ENCODE assay signal across 22 cellular contexts in the genomic region with DNA sequence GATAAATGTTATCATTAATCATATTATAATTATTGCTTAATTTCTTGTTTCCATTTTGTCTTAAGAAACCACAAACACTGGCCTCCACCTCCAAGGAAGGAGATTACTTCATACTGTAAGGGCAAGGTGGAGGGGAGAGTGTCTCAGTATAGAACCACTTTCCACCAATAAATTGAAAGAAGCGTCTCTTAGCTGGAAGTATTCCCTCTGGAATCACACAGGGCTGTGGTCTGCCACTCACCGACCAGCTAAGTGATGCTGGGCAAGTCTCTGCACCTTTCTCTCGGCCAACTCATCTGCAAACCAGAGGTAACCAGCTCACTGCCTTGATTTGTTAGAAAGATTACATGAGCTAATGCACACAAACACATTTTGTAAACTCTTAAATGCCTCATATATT.
DNase-seq lines count a peak whose midpoint lies in the region; ATAC-seq and TF ChIP-seq lines count a peak whose summit lies in the region.
"Had no signal": no experiment of that assay in that cellular context is flagged by ENCODE, and none has a peak within 500 bp of the region (broad histone marks: within the 10 kb centered on the region; RNA-seq: fewer than 3 reads in every experiment).

No MANE protein-coding gene starts in this region.

- no peaks in the 10 kb centered on the region for H3K79me2 ChIP-seq in mammary epithelial cell (ENCODE audit: insufficient read depth, low read length)

- H3K27me3 Mint-ChIP-seq in activated naive CD8-positive, alpha-beta T cell = no peaks in the 10 kb centered on the region
- H3K27me3 Mint-ChIP-seq: CD4-positive, alpha-beta memory T cell had no signal

- no peak overlapping the region for H3K9ac ChIP-seq in mammary epithelial cell (ENCODE audit: insufficient read depth, low read length)
- H3K9ac ChIP-seq: BLaER1 treated with 17β-estradiol and CSF1 and Interleukin-3, amounts not matched to agents 10 nM and 100 nM had no signal

- WGBS in mammary epithelial cell (ENCODE audit: low coverage, missing lambda C conversion rate) = 83% methylated on average over 3 of the region's 3 CpGs
- 93% methylated on average over 3 of the region's 3 CpGs for WGBS in esophagus muscularis mucosa

- H3K4me1 ChIP-seq in mammary epithelial cell (ENCODE audit: insufficient read depth, low read length) (peaks cover 11% of the 10 kb centered on the region), breast epithelium (no peaks in the 10 kb centered on the region), esophagus muscularis mucosa (peaks cover 16 to 45% (median 39%) of the 10 kb centered on the region in 4 donors)
- H3K4me1 ChIP-seq: A549; BLaER1 treated with 17β-estradiol and CSF1 and Interleukin-3, amounts not matched to agents 10 nM and 100 nM had no signal

- no peak overlapping the region for H3K4me2 ChIP-seq in mammary epithelial cell (ENCODE audit: insufficient read depth, low read depth, low read length)
- H3K4me2 ChIP-seq: A549 had no signal

- no peak overlapping the region for H2AFZ ChIP-seq in mammary epithelial cell (ENCODE audit: low read depth, low read length)

- H3K27me3 ChIP-seq in mammary epithelial cell (ENCODE audit: insufficient read depth, low read length) (no peaks in the 10 kb centered on the region), breast epithelium (no peaks in the 10 kb centered on the region), esophagus muscularis mucosa (no peaks in the 10 kb centered on the region)
- H3K27me3 ChIP-seq: BLaER1 treated with 17β-estradiol and CSF1 and Interleukin-3, amounts not matched to agents 10 nM and 100 nM; MG63 had no signal

- H3K4me3 Mint-ChIP-seq in activated naive CD8-positive, alpha-beta T cell = no peak overlapping the region

- no peak for TF ChIP-seq EP300 in esophagus muscularis mucosa (IDR thresholded peaks at IDR 0.05)

- TF ChIP-seq CTCF in mammary epithelial cell (conservative IDR thresholded peaks at IDR 0.05 in 1 of 2, IDR thresholded peaks at IDR 0.05 in 1 of 2; ENCODE audit: extremely low read depth in 1 of 2, insufficient read depth in 1 of 2, low read depth in 1 of 2, low read length in 2 of 2) (no peak), breast epithelium (IDR thresholded peaks at IDR 0.05) (no peak), esophagus muscularis mucosa (IDR thresholded peaks at IDR 0.05) (no peak)

- no peak for TF ChIP-seq POLR2A in breast epithelium (IDR thresholded peaks at IDR 0.05)
- no peak for TF ChIP-seq POLR2A in esophagus muscularis mucosa (IDR thresholded peaks at IDR 0.05; ENCODE audit: low read depth)

- H3K27ac ChIP-seq in mammary epithelial cell (ENCODE audit: insufficient read depth, low read depth, low read length) (no peak overlapping the region), breast epithelium (no peak overlapping the region), esophagus muscularis mucosa (replicated peaks in 1 of 4) (no peak overlapping the region)
- H3K27ac ChIP-seq: A549; BLaER1 treated with 17β-estradiol and CSF1 and Interleukin-3, amounts not matched to agents 10 nM and 100 nM had no signal

- H3K36me3 ChIP-seq in mammary epithelial cell (ENCODE audit: insufficient read depth, low read length) (no peaks in the 10 kb centered on the region), breast epithelium (no peaks in the 10 kb centered on the region), esophagus muscularis mucosa (no peaks in the 10 kb centered on the region)
- H3K36me3 ChIP-seq: BLaER1 treated with 17β-estradiol and CSF1 and Interleukin-3, amounts not matched to agents 10 nM and 100 nM; MG63 had no signal

- no peak for ATAC-seq in HG02884 (IDR thresholded peaks at IDR 0.05; ENCODE audit: unreplicated experiment)
- ATAC-seq: A549 had no signal

- H3K4me3 ChIP-seq in mammary epithelial cell (replicated peaks in 1 of 3; ENCODE audit: insufficient read depth in 1 of 3, low read depth in 2 of 3, low read length in 3 of 3) (no peak overlapping the region), breast epithelium (no peak overlapping the region), esophagus muscularis mucosa (no peak overlapping the region)
- H3K4me3 ChIP-seq: A549; BLaER1 treated with 17β-estradiol and CSF1 and Interleukin-3, amounts not matched to agents 10 nM and 100 nM; MG63 had no signal

- no peaks in the 10 kb centered on the region for H4K20me1 ChIP-seq in mammary epithelial cell (ENCODE audit: insufficient read depth, low read length)
- H4K20me1 ChIP-seq: BLaER1 treated with 17β-estradiol and CSF1 and Interleukin-3, amounts not matched to agents 10 nM and 100 nM had no signal

- peak; percentile 85 for DNase-seq in mammary epithelial cell
- no peak for DNase-seq in breast epithelium (ENCODE audit: low spot score in 2 of 2)
- DNase-seq in esophagus muscularis mucosa (ENCODE audit: extremely low spot score) = peak; percentile 55
- no peak for DNase-seq in SIG-M5 treated with dmso at 0.1 percent for 504 hours (lab: John Stamatoyannopoulos, UW; ENCODE audit: unreplicated experiment)
- no peak for DNase-seq in SW480 (ENCODE audit: low spot score)
- DNase-seq: AML-193, DMS 273 treated with DMSO at 0.1 percent for 48 hours, DMS79 treated with DMSO at 0.1 percent for 48 hours, KBM-7, MG63, NCI-H1105 treated with DMSO at 0.1 percent for 48 hours, NCI-H146, NCI-H2029, NCI-H2227 treated with DMSO at 0.1 percent for 48 hours, NCI-H526 treated with DMSO at 0.1 percent for 48 hours, Right ventricle myocardium superior, RPMI8226 had no signal

- H3K36me3 Mint-ChIP-seq in activated naive CD8-positive, alpha-beta T cell = peaks cover 13% of the 10 kb centered on the region

- in situ Hi-C loops in mammary epithelial cell (cut with MboI; ENCODE audit: low sequenced_read_pairs in 2 of 2) = loop anchor here in 1 of 2 donors (25.0 kb wide), 1 partner anchor 1125 kb away; no protein-coding TSS in a partner anchor

- CTCF ChIA-PET in mammary epithelial cell (lab: Charles Lee; ENCODE audit: low non-redundant PET) = no interaction called here

- H3K27ac Mint-ChIP-seq in activated naive CD8-positive, alpha-beta T cell = peak overlapping the region; percentile 2

- intact Hi-C loops in mammary epithelial cell (cut with micrococcal nuclease) (no loop called here), breast epithelium (cut with DNase I; ENCODE audit: low total_unique reads) (no loop called here), esophagus muscularis mucosa (cut with DNase I) (no loop called here)

- peaks cover 8% of the 10 kb centered on the region for H3K9me3 Mint-ChIP-seq in activated naive CD8-positive, alpha-beta T cell (ENCODE audit: low read depth)

- H3K9me3 ChIP-seq in mammary epithelial cell (replicated peaks; ENCODE audit: insufficient read depth, low read length) (no peaks in the 10 kb centered on the region), breast epithelium (no peaks in the 10 kb centered on the region), esophagus muscularis mucosa (no peaks in the 10 kb centered on the region)
- H3K9me3 ChIP-seq: MG63 had no signal

- dilution Hi-C loops in mammary epithelial cell (cut with HindIII; ENCODE audit: low sequenced_read_pairs) = no loop called here

- H3K4me1 Mint-ChIP-seq in activated naive CD8-positive, alpha-beta T cell (ENCODE audit: low read depth) = peaks cover 41% of the 10 kb centered on the region

- BruUV-seq in mammary epithelial cell (replicated peaks; lab: Mats Ljungman, UMichigan) = no TSS peak

Comparison
In these comparisons a context has a peak if more than half of its experiments do, and no peak if none do; other contexts are left out.
1. DNase-seq: peak in mammary epithelial cell (single experiment) and esophagus muscularis mucosa (single experiment); none in breast epithelium (0 of 2), SIG-M5 treated with dmso at 0.1 percent for 504 hours (single experiment) and SW480 (single experiment).